ENCODE assay signal across 26 cellular contexts in the genomic region with DNA sequence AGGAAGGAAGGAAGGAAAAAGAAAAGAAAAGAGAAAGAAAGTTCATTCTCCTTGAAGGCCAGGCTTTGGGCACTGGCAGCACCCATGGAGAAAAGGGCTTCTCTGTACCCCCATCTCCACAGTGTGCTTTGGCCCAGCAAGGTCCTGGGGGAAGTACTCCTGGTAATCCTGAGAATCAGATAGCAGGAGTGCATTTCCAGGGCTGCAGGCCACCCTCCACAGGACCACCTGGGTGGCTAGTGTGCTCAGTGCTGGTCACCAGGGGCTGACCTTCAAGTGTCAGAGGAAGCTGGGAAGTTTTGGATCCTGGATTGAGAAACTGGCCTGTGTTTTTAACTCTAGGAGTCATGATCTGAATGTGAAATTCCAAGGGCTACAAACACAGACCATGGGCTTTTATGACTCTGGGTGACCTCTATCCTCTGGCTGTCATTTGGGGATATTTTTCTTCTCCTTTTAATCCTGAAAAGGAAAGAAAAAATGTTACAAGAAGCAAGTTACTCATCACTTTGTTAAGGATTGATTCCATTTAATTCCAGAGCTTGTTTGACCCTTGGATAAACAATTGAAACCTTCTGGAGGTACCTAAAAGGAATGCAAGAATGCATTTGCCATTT. TPM values are rescaled to one million over a fixed set of nuclear protein-coding genes. Genes with fewer than 3 reads are reported as not detected.
DNase-seq lines count a peak whose midpoint lies in the region; ATAC-seq, FAIRE-seq and TF ChIP-seq lines count a peak whose summit lies in the region.
"Had no signal": no experiment of that assay in that cellular context is flagged by ENCODE, and none has a peak within 500 bp of the region (broad histone marks: within the 10 kb centered on the region; RNA-seq: fewer than 3 reads in every experiment).

No MANE protein-coding gene starts in this region.

- H3K4me2 ChIP-seq in endothelial cell of umbilical vein (ENCODE audit: insufficient read depth, low read length), result no peak overlapping the region
- H3K4me2 ChIP-seq in trophoblast cell (ENCODE audit: low read length), result no peak overlapping the region
- H3K4me2 ChIP-seq: BLaER1, KMS-11 had no signal

- H2AFZ ChIP-seq in endothelial cell of umbilical vein (ENCODE audit: low read depth, low read length) (no peak overlapping the region), trophoblast cell (ENCODE audit: insufficient read depth, low read length, poor library complexity) (no peak overlapping the region)

- no peak overlapping the region for H4K91ac ChIP-seq in trophoblast cell (ENCODE audit: low read depth, low read length)

- no peak overlapping the region for H2AK5ac ChIP-seq in trophoblast cell (ENCODE audit: low read length)

- peaks cover 8% of the 10 kb centered on the region for H3K79me1 ChIP-seq in trophoblast cell (ENCODE audit: low read length)

- peak; percentile 3 for DNase-seq in activated CD4-positive, alpha-beta memory T cell treated with anti-CD3 and anti-CD28 coated beads for 36 hours
- DNase-seq in activated CD4-positive, alpha-beta memory T cell treated with anti-CD3 and anti-CD28 coated beads, Interleukin-2, amount 10 ng/mL, durations not matched to agents 7 days and 5 days, result no peak
- DNase-seq in endothelial cell of umbilical vein (ENCODE audit: low read depth, low spot score) (peak; percentile 27), trophoblast cell (no peak), transverse colon (no peak), RWPE1 (ENCODE audit: low spot score) (no peak)
- DNase-seq: activated CD8-positive, alpha-beta memory T cell treated with anti-CD3 and anti-CD28 coated beads, Interleukin-2, amount 10 ng/mL, durations not matched to agents 7 days and 5 days; amygdala; central memory CD4-positive, alpha-beta T cell; H7; hypothalamus; NCI-H1092; NCI-H526 treated with DMSO at 0.1 percent for 48 hours; psoas muscle; SIG-M5; stimulated activated naive CD4-positive, alpha-beta T cell; T-helper 17 cell had no signal

- intact Hi-C loops in activated CD4-positive, alpha-beta memory T cell treated with anti-CD3 and anti-CD28 coated beads for 36 hours (cut with micrococcal nuclease), result no loop called here
- intact Hi-C loops in endothelial cell of umbilical vein (cut with micrococcal nuclease) (no loop called here), transverse colon (cut with DNase I; ENCODE audit: low total_unique reads) (no loop called here)

- POLR2A ChIA-PET in activated CD4-positive, alpha-beta memory T cell treated with anti-CD3 and anti-CD28 coated beads for 36 hours (lab: Charles Lee), result interaction anchor here (1.7 to 1.9 kb wide), 2 partner anchors 9 kb away, joined by 6 to 11 read pairs; a partner anchor contains a TSS
- POLR2A ChIA-PET in activated CD4-positive, alpha-beta memory T cell treated with anti-CD3 and anti-CD28 coated beads, Interleukin-2, amount 10 ng/mL, durations not matched to agents 7 days and 5 days (lab: Charles Lee), result interaction anchor here (1.3 kb wide), 1 partner anchor 9 kb away, joined by 3 read pairs; a partner anchor contains a TSS
- POLR2A ChIA-PET in endothelial cell of umbilical vein (lab: Charles Lee) (interaction anchor here (1.6 kb wide), 1 partner anchor 9 kb away, joined by 5 read pairs; a partner anchor contains a TSS), RWPE1 (lab: Yijun Ruan, JAX; ENCODE audit: low non-redundant PET) (no interaction called here)

- TF ChIP-seq CTCF in endothelial cell of umbilical vein (IDR thresholded peaks at IDR 0.05; ENCODE audit: extremely low read depth in 1 of 2, insufficient read depth in 1 of 2, low read depth in 1 of 2, low read length in 2 of 2) (no peak), transverse colon (IDR thresholded peaks at IDR 0.05) (no peak), RWPE1 (conservative IDR thresholded peaks at IDR 0.05; ENCODE audit: low read depth) (no peak)

- no peak overlapping the region for H2BK120ac ChIP-seq in trophoblast cell (ENCODE audit: insufficient read depth, low read length, poor library complexity)

- BruUV-seq in endothelial cell of umbilical vein (replicated peaks; lab: Mats Ljungman, UMichigan), result no TSS peak

- no peak overlapping the region for H2BK5ac ChIP-seq in trophoblast cell (ENCODE audit: low read depth, low read length, poor library complexity)

- peak overlapping the region; percentile 24 for H3K14ac ChIP-seq in trophoblast cell (ENCODE audit: low read length)

- no peak for TF ChIP-seq POLR2A in endothelial cell of umbilical vein (IDR thresholded peaks at IDR 0.05; ENCODE audit: low read depth, low read length)
- no peak for TF ChIP-seq POLR2A in transverse colon (IDR thresholded peaks at IDR 0.05)

- H3K36me3 ChIP-seq in endothelial cell of umbilical vein (ENCODE audit: control insufficient read depth in 2 of 2, extremely low read depth in 1 of 2, insufficient read depth in 2 of 2, low read length in 2 of 2), result no peaks in the 10 kb centered on the region
- H3K36me3 ChIP-seq in trophoblast cell (ENCODE audit: control insufficient read depth in 1 of 2, insufficient read depth in 2 of 2, low read length in 2 of 2), result no peaks in the 10 kb centered on the region
- H3K36me3 ChIP-seq in transverse colon, result no peaks in the 10 kb centered on the region
- H3K36me3 ChIP-seq: BLaER1 had no signal

- CTCF ChIA-PET in activated CD4-positive, alpha-beta memory T cell treated with anti-CD3 and anti-CD28 coated beads for 36 hours (lab: Charles Lee), result interaction anchor here (1.1 kb wide), 1 partner anchor 205 kb away, joined by 3 read pairs; no protein-coding TSS in a partner anchor
- CTCF ChIA-PET in activated CD4-positive, alpha-beta memory T cell treated with anti-CD3 and anti-CD28 coated beads, Interleukin-2, amount 10 ng/mL, durations not matched to agents 7 days and 5 days (lab: Charles Lee), result interaction anchor here (0.7 to 1.8 kb wide), 4 partner anchors 9 to 195 kb away, joined by 3 to 6 read pairs (median 4); a partner anchor contains a TSS
- CTCF ChIA-PET in endothelial cell of umbilical vein (lab: Charles Lee) (interaction anchor here (0.7 to 1.8 kb wide), 3 partner anchors 10 to 145 kb away, joined by 3 to 4 read pairs (median 3); no protein-coding TSS in a partner anchor), RWPE1 (lab: Yijun Ruan, JAX) (no interaction called here)

- H3K4me1 ChIP-seq in endothelial cell of umbilical vein (ENCODE audit: control insufficient read depth, extremely low read depth, insufficient read depth, low read length), result no peaks in the 10 kb centered on the region
- peaks cover 3 to 13% of the 10 kb centered on the region in 2 experiments for H3K4me1 ChIP-seq in trophoblast cell (ENCODE audit: control insufficient read depth in 1 of 2, insufficient read depth in 2 of 2, low read length in 2 of 2)
- H3K4me1 ChIP-seq in transverse colon, result peaks cover 0 to 27% (median 9%) of the 10 kb centered on the region in 4 donors
- H3K4me1 ChIP-seq: BLaER1, psoas muscle had no signal

- H3K9me3 Mint-ChIP-seq in activated CD4-positive, alpha-beta memory T cell treated with anti-CD3 and anti-CD28 coated beads for 36 hours, result no peaks in the 10 kb centered on the region
- H3K9me3 Mint-ChIP-seq in activated CD4-positive, alpha-beta memory T cell treated with anti-CD3 and anti-CD28 coated beads, Interleukin-2, amount 10 ng/mL, durations not matched to agents 7 days and 5 days, result no peaks in the 10 kb centered on the region
- H3K9me3 Mint-ChIP-seq: activated T-helper 2 cell treated with anti-CD3 and anti-CD28 coated beads, Interferon-gamma antibody, Interleukin-2, Interleukin-4, amounts not matched to agents 10 μg/mL and 5 μg/mL and 100 μg/mL, durations not matched to agents 14 hours and 24 hours and 36 hours had no signal

- ATAC-seq in HG02588 (IDR thresholded peaks at IDR 0.05; ENCODE audit: unreplicated experiment) (no peak), GM18517 (IDR thresholded peaks at IDR 0.05; ENCODE audit: unreplicated experiment) (no peak)
- ATAC-seq: T-helper 17 cell had no signal

- H4K20me1 ChIP-seq in endothelial cell of umbilical vein (replicated peaks; ENCODE audit: control insufficient read depth, extremely low read depth, insufficient read depth, low read length), result no peaks in the 10 kb centered on the region
- H4K20me1 ChIP-seq: BLaER1 had no signal

- H2BK12ac ChIP-seq in trophoblast cell (ENCODE audit: low read length), result no peak overlapping the region

- H3K18ac ChIP-seq in trophoblast cell (ENCODE audit: low read length), result no peak overlapping the region

- dilution Hi-C loops in endothelial cell of umbilical vein (cut with MboI; ENCODE audit: extremely low pct_ligation_motif_present, low sequenced_read_pairs), result no loop called here

- no peak overlapping the region for H4K8ac ChIP-seq in trophoblast cell (ENCODE audit: low read depth, low read length)

- H3K27ac Mint-ChIP-seq in activated CD4-positive, alpha-beta memory T cell treated with anti-CD3 and anti-CD28 coated beads for 36 hours, result no peak overlapping the region
- H3K27ac Mint-ChIP-seq in activated CD4-positive, alpha-beta memory T cell treated with anti-CD3 and anti-CD28 coated beads, Interleukin-2, amount 10 ng/mL, durations not matched to agents 7 days and 5 days, result no peak overlapping the region
- H3K27ac Mint-ChIP-seq: activated CD8-positive, alpha-beta memory T cell treated with anti-CD3 and anti-CD28 coated beads, Interleukin-2, amount 10 ng/mL, durations not matched to agents 7 days and 5 days; mesothelial cell of epicardium; T-helper 17 cell had no signal

- H3K27me3 ChIP-seq in endothelial cell of umbilical vein (ENCODE audit: control insufficient read depth in 2 of 2, insufficient read depth in 2 of 2, low read length in 2 of 2), result no peaks in the 10 kb centered on the region
- no peaks in the 10 kb centered on the region for H3K27me3 ChIP-seq in trophoblast cell (ENCODE audit: insufficient read depth, low read length)
- no peaks in the 10 kb centered on the region for H3K27me3 ChIP-seq in transverse colon

- H3K23ac ChIP-seq in trophoblast cell (ENCODE audit: low read length), result no peak overlapping the region

- no peak overlapping the region for H3K4me3 Mint-ChIP-seq in activated CD4-positive, alpha-beta memory T cell treated with anti-CD3 and anti-CD28 coated beads for 36 hours
- no peak overlapping the region for H3K4me3 Mint-ChIP-seq in activated CD4-positive, alpha-beta memory T cell treated with anti-CD3 and anti-CD28 coated beads, Interleukin-2, amount 10 ng/mL, durations not matched to agents 7 days and 5 days
- H3K4me3 Mint-ChIP-seq: activated CD8-positive, alpha-beta memory T cell treated with anti-CD3 and anti-CD28 coated beads, Interleukin-2, amount 10 ng/mL, durations not matched to agents 7 days and 5 days; mesothelial cell of epicardium; neural crest cell had no signal

- H3K4me1 Mint-ChIP-seq in activated CD4-positive, alpha-beta memory T cell treated with anti-CD3 and anti-CD28 coated beads for 36 hours (ENCODE audit: low read depth), result peaks cover 11% of the 10 kb centered on the region
- H3K4me1 Mint-ChIP-seq in activated CD4-positive, alpha-beta memory T cell treated with anti-CD3 and anti-CD28 coated beads, Interleukin-2, amount 10 ng/mL, durations not matched to agents 7 days and 5 days, result no peaks in the 10 kb centered on the region

- FAIRE-seq in endothelial cell of umbilical vein (lab: Jason Lieb, UNC), result no peak
- FAIRE-seq: GM19239 had no signal

- no peaks in the 10 kb centered on the region for H3K9me1 ChIP-seq in endothelial cell of umbilical vein (replicated peaks; ENCODE audit: control insufficient read depth, extremely low read depth, insufficient read depth, low read length)

- H3K9ac ChIP-seq in endothelial cell of umbilical vein (replicated peaks; ENCODE audit: extremely low read depth, insufficient read depth, low read length), result no peak overlapping the region
- no peak overlapping the region for H3K9ac ChIP-seq in trophoblast cell (ENCODE audit: low read length)
- H3K9ac ChIP-seq: BLaER1, KMS-11 had no signal

- no peak for TF ChIP-seq EP300 in transverse colon (IDR thresholded peaks at IDR 0.05; ENCODE audit: low read depth)

- H3K79me2 ChIP-seq in endothelial cell of umbilical vein (ENCODE audit: control insufficient read depth, insufficient read depth, low read length) (no peaks in the 10 kb centered on the region), trophoblast cell (ENCODE audit: control insufficient read depth, insufficient read depth, low read length, poor library complexity) (no peaks in the 10 kb centered on the region)

- H3K4me3 ChIP-seq in endothelial cell of umbilical vein (replicated peaks in 1 of 3; ENCODE audit: insufficient read depth in 1 of 3, low read depth in 1 of 3, low read length in 3 of 3), result no peak overlapping the region
- H3K4me3 ChIP-seq in trophoblast cell (ENCODE audit: low read depth, low read length), result no peak overlapping the region
- H3K4me3 ChIP-seq in transverse colon, result no peak overlapping the region
- H3K4me3 ChIP-seq: BLaER1, psoas muscle had no signal

- H3K27ac ChIP-seq in endothelial cell of umbilical vein (ENCODE audit: insufficient read depth, low read depth, low read length), result no peak overlapping the region
- no peak overlapping the region for H3K27ac ChIP-seq in trophoblast cell (ENCODE audit: low read depth, low read length)
- peak overlapping the region; percentile 48 to 76 (median 62) for H3K27ac ChIP-seq in transverse colon
- no peak overlapping the region for H3K27ac ChIP-seq in RWPE1
- H3K27ac ChIP-seq: 22Rv1, BLaER1, KMS-11, psoas muscle had no signal

- in situ Hi-C loops in transverse colon (cut with MboI; ENCODE audit: low pct_ligation_motif_present in 1 of 4, low pct_unique_long_range_greater_than_20kb in 1 of 4, low sequenced_read_pairs in 3 of 4), result no loop called here

- no peaks in the 10 kb centered on the region for H3K9me3 ChIP-seq in endothelial cell of umbilical vein (replicated peaks; ENCODE audit: control insufficient read depth, insufficient read depth, low read length)
- peaks cover 4% of the 10 kb centered on the region for H3K9me3 ChIP-seq in trophoblast cell (ENCODE audit: insufficient read depth, low read depth, low read length)
- no peaks in the 10 kb centered on the region for H3K9me3 ChIP-seq in transverse colon
- H3K9me3 ChIP-seq: BLaER1, psoas muscle had no signal

- H4K12ac ChIP-seq in trophoblast cell (ENCODE audit: low read depth, low read length), result no peak overlapping the region

- H3K4ac ChIP-seq in trophoblast cell (ENCODE audit: low read depth, low read length), result no peak overlapping the region

- no peaks in the 10 kb centered on the region for H3K36me3 Mint-ChIP-seq in activated CD4-positive, alpha-beta memory T cell treated with anti-CD3 and anti-CD28 coated beads for 36 hours
- H3K36me3 Mint-ChIP-seq in activated CD4-positive, alpha-beta memory T cell treated with anti-CD3 and anti-CD28 coated beads, Interleukin-2, amount 10 ng/mL, durations not matched to agents 7 days and 5 days (ENCODE audit: low read depth), result peaks cover 4% of the 10 kb centered on the region

- peaks cover 23% of the 10 kb centered on the region for H3K27me3 Mint-ChIP-seq in activated CD4-positive, alpha-beta memory T cell treated with anti-CD3 and anti-CD28 coated beads for 36 hours
- peaks cover 36% of the 10 kb centered on the region for H3K27me3 Mint-ChIP-seq in activated CD4-positive, alpha-beta memory T cell treated with anti-CD3 and anti-CD28 coated beads, Interleukin-2, amount 10 ng/mL, durations not matched to agents 7 days and 5 days

RNA-seq across cellular contexts. Expression of a gene that starts 9.3 kb away (rescaled TPM):
- 10 to 100 TPM; 31.6 to 33.6 TPM for total RNA-seq in activated CD4-positive, alpha-beta memory T cell treated with anti-CD3 and anti-CD28 coated beads for 36 hours
- total RNA-seq in activated CD4-positive, alpha-beta memory T cell treated with anti-CD3 and anti-CD28 coated beads, Interleukin-2, amount 10 ng/mL, durations not matched to agents 7 days and 5 days, result 10 to 100 TPM; 14.0 to 14.4 TPM
- 830 and 937 TPM in 2 replicates for total RNA-seq in endothelial cell of umbilical vein
- polyA plus RNA-seq in endothelial cell of umbilical vein, result 1,101 and 1,250 TPM in 2 replicates
- polyA plus RNA-seq in endothelial cell of umbilical vein (2011; cell fraction: cytosol; rRNA removed), result 523 and 798 TPM in 2 replicates
- 517 and 555 TPM in 2 replicates for polyA plus RNA-seq in endothelial cell of umbilical vein (2011; cell fraction: nucleus; rRNA removed)
- 507 and 871 TPM in 2 replicates for polyA plus RNA-seq in endothelial cell of umbilical vein (2012)
- polyA minus RNA-seq in endothelial cell of umbilical vein, result 476 and 592 TPM in 2 replicates
- polyA minus RNA-seq in endothelial cell of umbilical vein (2011; cell fraction: cytosol; rRNA and poly(A)+ RNA removed), result 265 TPM
- 333 and 638 TPM in 2 replicates for polyA minus RNA-seq in endothelial cell of umbilical vein (2011; cell fraction: nucleus; rRNA and poly(A)+ RNA removed)
- 220 and 222 TPM in 2 replicates for polyA plus RNA-seq in trophoblast cell (2013)
- 100 to 1,000 TPM; 360 to 732 (median 532) TPM for total RNA-seq in transverse colon

Comparison
In these comparisons a context has a peak if more than half of its experiments do, and no peak if none do; other contexts are left out.
1. DNase-seq: peak in activated CD4-positive, alpha-beta memory T cell treated with anti-CD3 and anti-CD28 coated beads for 36 hours (single experiment) and endothelial cell of umbilical vein (single experiment); none in activated CD4-positive, alpha-beta memory T cell treated with anti-CD3 and anti-CD28 coated beads, Interleukin-2, amount 10 ng/mL, durations not matched to agents 7 days and 5 days (single experiment), trophoblast cell (0 of 2), transverse colon (single experiment) and RWPE1 (single experiment).
2. H3K27ac ChIP-seq: peak in transverse colon (4 of 4); none in endothelial cell of umbilical vein (single experiment), trophoblast cell (single experiment) and RWPE1 (single experiment).
3. RNA of a gene that starts 9.3 kb away (total RNA-seq): 830 to 937 TPM in endothelial cell of umbilical vein and 360 to 732 TPM in transverse colon; 31.6 to 33.6 TPM in activated CD4-positive, alpha-beta memory T cell treated with anti-CD3 and anti-CD28 coated beads for 36 hours and 14.0 to 14.4 TPM in activated CD4-positive, alpha-beta memory T cell treated with anti-CD3 and anti-CD28 coated beads, Interleukin-2, amount 10 ng/mL, durations not matched to agents 7 days and 5 days; every median in the first group is over 10 times any median in the second.